ENCODE assay signal across 8 cellular contexts in genomic region chr17:37609170-37610040, GRCh38. TPM values are rescaled to one million over a fixed set of nuclear protein-coding genes. Genes with fewer than 3 reads are reported as not detected.
DNase-seq lines count a peak whose midpoint lies in the region; ATAC-seq and TF ChIP-seq lines count a peak whose summit lies in the region.

A gene with protein sequence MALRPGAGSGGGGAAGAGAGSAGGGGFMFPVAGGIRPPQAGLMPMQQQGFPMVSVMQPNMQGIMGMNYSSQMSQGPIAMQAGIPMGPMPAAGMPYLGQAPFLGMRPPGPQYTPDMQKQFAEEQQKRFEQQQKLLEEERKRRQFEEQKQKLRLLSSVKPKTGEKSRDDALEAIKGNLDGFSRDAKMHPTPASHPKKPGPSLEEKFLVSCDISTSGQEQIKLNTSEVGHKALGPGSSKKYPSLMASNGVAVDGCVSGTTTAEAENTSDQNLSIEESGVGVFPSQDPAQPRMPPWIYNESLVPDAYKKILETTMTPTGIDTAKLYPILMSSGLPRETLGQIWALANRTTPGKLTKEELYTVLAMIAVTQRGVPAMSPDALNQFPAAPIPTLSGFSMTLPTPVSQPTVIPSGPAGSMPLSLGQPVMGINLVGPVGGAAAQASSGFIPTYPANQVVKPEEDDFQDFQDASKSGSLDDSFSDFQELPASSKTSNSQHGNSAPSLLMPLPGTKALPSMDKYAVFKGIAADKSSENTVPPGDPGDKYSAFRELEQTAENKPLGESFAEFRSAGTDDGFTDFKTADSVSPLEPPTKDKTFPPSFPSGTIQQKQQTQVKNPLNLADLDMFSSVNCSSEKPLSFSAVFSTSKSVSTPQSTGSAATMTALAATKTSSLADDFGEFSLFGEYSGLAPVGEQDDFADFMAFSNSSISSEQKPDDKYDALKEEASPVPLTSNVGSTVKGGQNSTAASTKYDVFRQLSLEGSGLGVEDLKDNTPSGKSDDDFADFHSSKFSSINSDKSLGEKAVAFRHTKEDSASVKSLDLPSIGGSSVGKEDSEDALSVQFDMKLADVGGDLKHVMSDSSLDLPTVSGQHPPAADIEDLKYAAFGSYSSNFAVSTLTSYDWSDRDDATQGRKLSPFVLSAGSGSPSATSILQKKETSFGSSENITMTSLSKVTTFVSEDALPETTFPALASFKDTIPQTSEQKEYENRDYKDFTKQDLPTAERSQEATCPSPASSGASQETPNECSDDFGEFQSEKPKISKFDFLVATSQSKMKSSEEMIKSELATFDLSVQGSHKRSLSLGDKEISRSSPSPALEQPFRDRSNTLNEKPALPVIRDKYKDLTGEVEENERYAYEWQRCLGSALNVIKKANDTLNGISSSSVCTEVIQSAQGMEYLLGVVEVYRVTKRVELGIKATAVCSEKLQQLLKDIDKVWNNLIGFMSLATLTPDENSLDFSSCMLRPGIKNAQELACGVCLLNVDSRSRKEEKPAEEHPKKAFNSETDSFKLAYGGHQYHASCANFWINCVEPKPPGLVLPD (N-terminal part only) (minus strand): TSS chr17:37609418. CDS start chr17:37609355, 63 bp downstream.

- peak within 1 kb of the TSS; percentile 65 for H3K9ac ChIP-seq in endodermal cell (ENCODE audit: extremely low read depth, low read length, poor library complexity, severe bottlenecking)

- H3K9me3 ChIP-seq in Caco-2 (no peaks in the 10 kb centered on the region), endodermal cell (ENCODE audit: control insufficient read depth, low read length) (peaks cover 4% of the 10 kb centered on the region), mesodermal cell (ENCODE audit: control insufficient read depth, low read length) (peaks cover 1% of the 10 kb centered on the region)

- H3K27ac ChIP-seq in endodermal cell (ENCODE audit: low read depth, low read length) (peak within 1 kb of the TSS; percentile 95), mesodermal cell (ENCODE audit: low read depth, low read length, severe bottlenecking) (peak within 1 kb of the TSS; percentile 92)

- DNase-seq in Caco-2 (peak; percentile 97 to 99), HUDEP-2 (lab: John Stamatoyannopoulos, UW; ENCODE audit: unreplicated experiment in 76 of 76) (peak in 75 of 76 experiments; percentile 52 to 97 (median 92)), NOMO-1 treated with dmso at 0.1 percent for 144 hours (lab: John Stamatoyannopoulos, UW; ENCODE audit: unreplicated experiment) (peak; percentile 95), endodermal cell (peak; percentile 100)
- peak; percentile 96 for DNase-seq in activated CD8-positive, alpha-beta memory T cell treated with anti-CD3 and anti-CD28 coated beads, Interleukin-2, amount 10 ng/mL, durations not matched to agents 7 days and 5 days
- peak; percentile 87 to 96 for DNase-seq in stimulated activated CD8-positive, alpha-beta memory T cell treated with anti-CD3 and anti-CD28 coated beads, Interleukin-15, amount 100 ng/mL, for 4 hours (ENCODE audit: low read depth in 2 of 2)

- H3K4me1 ChIP-seq in Caco-2: 0 out of 2 replicates have a peak, but pooled peaks cover 3% of the 10 kb centered on the region
- no peaks in the 10 kb centered on the region for H3K4me1 ChIP-seq in endodermal cell (ENCODE audit: control insufficient read depth, insufficient read depth, low read length)
- H3K4me1 ChIP-seq in mesodermal cell (ENCODE audit: control insufficient read depth, insufficient read depth, low read length, poor library complexity, severe bottlenecking): peaks cover 4% of the 10 kb centered on the region

- peak; percentile 63 to 64 for TF ChIP-seq CTCF in Caco-2 (IDR thresholded peaks at IDR 0.05; ENCODE audit: insufficient read depth in 1 of 2, low read depth in 1 of 2, low read length in 1 of 2, severe bottlenecking in 1 of 2, unreplicated experiment in 1 of 2)
- peak; percentile 66 for TF ChIP-seq CTCF in endodermal cell (conservative IDR thresholded peaks at IDR 0.05)

- POLR2A ChIA-PET in Caco-2 (lab: Charles Lee): interaction anchor here (0.6 to 1.7 kb wide), 13 partner anchors 9 to 1046 kb away, joined by 3 to 9 read pairs (median 4); partner anchors contain the start of genes DUSP14 and HNF1B

- BruUV-seq in Caco-2 (replicated peaks; lab: Mats Ljungman, UMichigan): TSS peak; percentile 91

- peak within 1 kb of the TSS; percentile 65 for H3K4me3 ChIP-seq in Caco-2 (ENCODE audit: low read depth, low read length)
- H3K4me3 ChIP-seq in endodermal cell (ENCODE audit: low read length): peak within 1 kb of the TSS; percentile 97
- peak within 1 kb of the TSS; percentile 65 for H3K4me3 ChIP-seq in mesodermal cell (ENCODE audit: extremely low read depth, insufficient read depth, low read length, poor library complexity, severe bottlenecking)

- H3K4me3 Mint-ChIP-seq in Caco-2 (ENCODE audit: unreplicated experiment) (peak within 1 kb of the TSS; percentile 86), endodermal cell (peak within 1 kb of the TSS; percentile 85)
- H3K4me3 Mint-ChIP-seq in activated CD8-positive, alpha-beta memory T cell treated with anti-CD3 and anti-CD28 coated beads, Interleukin-2, amount 10 ng/mL, durations not matched to agents 7 days and 5 days: peak within 1 kb of the TSS; percentile 79

- H3K27me3 Mint-ChIP-seq in Caco-2 (ENCODE audit: insufficient read depth, unreplicated experiment) (no peaks in the 10 kb centered on the region), endodermal cell (ENCODE audit: insufficient read depth) (no peaks in the 10 kb centered on the region)
- no peaks in the 10 kb centered on the region for H3K27me3 Mint-ChIP-seq in activated CD8-positive, alpha-beta memory T cell treated with anti-CD3 and anti-CD28 coated beads, Interleukin-2, amount 10 ng/mL, durations not matched to agents 7 days and 5 days

- H3K27me3 ChIP-seq in Caco-2 (replicated peaks; ENCODE audit: control insufficient read depth, insufficient read depth, low read length) (no peaks in the 10 kb centered on the region), endodermal cell (ENCODE audit: control insufficient read depth, insufficient read depth, low read length, poor library complexity, severe bottlenecking) (no peaks in the 10 kb centered on the region)

- H3K9me3 Mint-ChIP-seq in Caco-2 (ENCODE audit: unreplicated experiment) (no peaks in the 10 kb centered on the region), endodermal cell (peaks cover 2% of the 10 kb centered on the region)
- H3K9me3 Mint-ChIP-seq in activated CD8-positive, alpha-beta memory T cell treated with anti-CD3 and anti-CD28 coated beads, Interleukin-2, amount 10 ng/mL, durations not matched to agents 7 days and 5 days (ENCODE audit: low read depth): no peaks in the 10 kb centered on the region

- H3K27ac Mint-ChIP-seq in Caco-2 (ENCODE audit: unreplicated experiment) (peak within 1 kb of the TSS; percentile 90), endodermal cell (peak within 1 kb of the TSS; percentile 98)
- H3K27ac Mint-ChIP-seq in activated CD8-positive, alpha-beta memory T cell treated with anti-CD3 and anti-CD28 coated beads, Interleukin-2, amount 10 ng/mL, durations not matched to agents 7 days and 5 days: peak within 1 kb of the TSS; percentile 92

- ATAC-seq in GM21381 (IDR thresholded peaks at IDR 0.05; ENCODE audit: unreplicated experiment): peak; percentile 84
- peak; percentile 88 for ATAC-seq in activated CD8-positive, alpha-beta memory T cell treated with anti-CD3 and anti-CD28 coated beads, Interleukin-2, amount 10 ng/mL, durations not matched to agents 7 days and 5 days

- 4 to 7% methylated on average over 20 to 60 of the region's 60 CpGs for WGBS in endodermal cell (ENCODE audit: insufficient coverage in 1 of 2, insufficient read length in 1 of 2), 2 experiments
- WGBS in mesodermal cell (ENCODE audit: insufficient coverage in 2 of 2), 2 experiments: 5% methylated on average over 37 to 41 of the region's 60 CpGs

- H3K36me3 ChIP-seq in Caco-2 (ENCODE audit: control insufficient read depth, insufficient read depth, low read length) (peaks cover under 1% of the 10 kb centered on the region), endodermal cell (ENCODE audit: control insufficient read depth, insufficient read depth, low read length) (peaks cover 45% of the 10 kb centered on the region), mesodermal cell (ENCODE audit: control insufficient read depth, insufficient read depth, low read length) (peaks cover 41% of the 10 kb centered on the region)

- intact Hi-C loops in Caco-2 (cut with micrococcal nuclease; ENCODE audit: unreplicated experiment): loop anchor here (1.0 kb wide), 1 partner anchor 207 kb away; no protein-coding TSS in a partner anchor

- H3K4me1 Mint-ChIP-seq in Caco-2 (ENCODE audit: low read depth, unreplicated experiment): no peaks in the 10 kb centered on the region
- peaks cover 35% of the 10 kb centered on the region for H3K4me1 Mint-ChIP-seq in activated CD8-positive, alpha-beta memory T cell treated with anti-CD3 and anti-CD28 coated beads, Interleukin-2, amount 10 ng/mL, durations not matched to agents 7 days and 5 days
- H3K4me1 Mint-ChIP-seq in endodermal cell: no peaks in the 10 kb centered on the region

- CTCF ChIA-PET in Caco-2 (lab: Charles Lee): interaction anchor here (0.5 to 1.9 kb wide), 16 partner anchors 9 to 207 kb away, joined by 3 to 11 read pairs (median 4); partner anchors contain the start of gene HNF1B
- CTCF ChIA-PET in activated CD8-positive, alpha-beta memory T cell treated with anti-CD3 and anti-CD28 coated beads, Interleukin-2, amount 10 ng/mL, durations not matched to agents 7 days and 5 days (lab: Charles Lee): interaction anchor here (0.7 to 4.2 kb wide), 17 partner anchors 8 to 236 kb away, joined by 3 to 16 read pairs (median 4); partner anchors contain the start of gene DDX52

- H3K36me3 Mint-ChIP-seq in Caco-2 (ENCODE audit: insufficient read depth, unreplicated experiment) (peaks cover 41% of the 10 kb centered on the region), endodermal cell (ENCODE audit: low read depth) (peaks cover 28% of the 10 kb centered on the region)
- peaks cover 26% of the 10 kb centered on the region for H3K36me3 Mint-ChIP-seq in activated CD8-positive, alpha-beta memory T cell treated with anti-CD3 and anti-CD28 coated beads, Interleukin-2, amount 10 ng/mL, durations not matched to agents 7 days and 5 days

RNA-seq across cellular contexts. Expression of the gene that starts here (rescaled TPM):
- total RNA-seq in Caco-2 (2022) (36.6 and 40.5 TPM in 2 replicates), endodermal cell (10 to 100 TPM; 47.2 to 52.4 TPM)
- total RNA-seq in activated CD8-positive, alpha-beta memory T cell treated with anti-CD3 and anti-CD28 coated beads, Interleukin-2, amount 10 ng/mL, durations not matched to agents 7 days and 5 days: 100 to 1,000 TPM in 1 of 2 experiments, 10 to 100 TPM in 1; 90.8 to 122 TPM
- polyA plus RNA-seq in endodermal cell (2013, experiment 1 of 2): 35.8 TPM
- 35.0 TPM for polyA plus RNA-seq in endodermal cell (2013, experiment 2 of 2)
- polyA plus RNA-seq in mesodermal cell (2013, experiment 1 of 2): 28.3 TPM
- 26.6 TPM for polyA plus RNA-seq in mesodermal cell (2013, experiment 2 of 2)

Comparison
In these comparisons a context has a peak if more than half of its experiments do, and no peak if none do; other contexts are left out.
1. Peak in every context shown above with its lines: DNase-seq, ATAC-seq, H3K4me3 ChIP-seq and H3K27ac ChIP-seq.